In the genomic region with DNA sequence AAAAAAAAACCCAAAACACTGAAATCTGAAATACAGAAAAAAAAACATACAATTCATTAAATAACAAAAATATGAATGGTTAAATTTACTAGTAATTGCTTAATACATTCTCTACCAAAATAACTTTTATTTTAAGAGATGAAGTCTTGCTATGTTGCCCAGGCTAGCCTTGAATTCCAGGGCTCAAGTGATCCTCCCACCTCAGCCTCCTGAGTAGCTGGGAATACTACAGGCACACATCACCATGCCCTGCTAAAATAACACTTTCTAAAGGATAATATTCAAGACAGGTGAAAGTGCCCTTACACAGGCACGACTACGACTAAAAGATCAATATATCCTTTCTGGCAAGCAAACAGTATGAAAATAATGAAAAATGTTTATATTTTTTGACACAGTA, we compare ENCODE assay signal across 18 cellular contexts. TPM values are rescaled to one million over a fixed set of nuclear protein-coding genes. Genes with fewer than 3 reads are reported as not detected.
DNase-seq lines count a peak whose midpoint lies in the region; ATAC-seq, FAIRE-seq and TF ChIP-seq lines count a peak whose summit lies in the region.
"Had no signal": no experiment of that assay in that cellular context is flagged by ENCODE, and none has a peak within 500 bp of the region (broad histone marks: within the 10 kb centered on the region; RNA-seq: fewer than 3 reads in every experiment).

No MANE protein-coding gene starts in this region.

- peaks cover 18% of the 10 kb centered on the region for H3K36me3 Mint-ChIP-seq in activated CD4-positive, alpha-beta T cell treated with anti-CD3 and anti-CD28 coated beads, Interleukin-2, amount 10 ng/mL, durations not matched to agents 7 days and 5 days (ENCODE audit: low read depth)

- H3K36me3 ChIP-seq in RWPE2 (ENCODE audit: low read depth) (peaks cover 9% of the 10 kb centered on the region), small intestine (ENCODE audit: control insufficient read depth in 2 of 2, insufficient read depth in 2 of 2, low read length in 2 of 2) (no peaks in the 10 kb centered on the region)

- peak overlapping the region; percentile 13 for H3K27ac Mint-ChIP-seq in activated CD4-positive, alpha-beta T cell treated with anti-CD3 and anti-CD28 coated beads, Interleukin-2, amount 10 ng/mL, durations not matched to agents 7 days and 5 days

- WGBS in small intestine, 3 donors = 88 to 91% (median 89%) methylated on average over 2 of the region's 2 CpGs

- DNase-seq in activated CD4-positive, alpha-beta T cell treated with anti-CD3 and anti-CD28 coated beads, Interleukin-2, amount 10 ng/mL, durations not matched to agents 7 days and 5 days = no peak
- DNase-seq in activated CD4-positive, alpha-beta T cell treated with anti-CD3 and anti-CD28 coated beads for 48 hours = no peak
- no peak for DNase-seq in RWPE2 (ENCODE audit: low spot score)
- DNase-seq in epithelial cell of prostate (ENCODE audit: low read depth, low spot score) = no peak
- DNase-seq in small intestine = no peak
- DNase-seq: CD4-positive, alpha-beta memory T cell; DMS79 treated with DMSO at 0.1 percent for 48 hours; EL; GM23248; HCEC 1CT had no signal

- H3K4me1 Mint-ChIP-seq in activated CD4-positive, alpha-beta T cell treated with anti-CD3 and anti-CD28 coated beads, Interleukin-2, amount 10 ng/mL, durations not matched to agents 7 days and 5 days = peaks cover 37% of the 10 kb centered on the region

- H3K27ac ChIP-seq in RWPE2 (ENCODE audit: poor library complexity, severe bottlenecking) (peak overlapping the region; percentile 54), epithelial cell of prostate (peak overlapping the region; percentile 88), small intestine (ENCODE audit: low read depth in 1 of 2, low read length in 1 of 2) (peak overlapping the region in 1 of 2 donors; percentile 38)
- H3K27ac ChIP-seq: 22Rv1, BLaER1, KMS-11 had no signal

- H3K4me1 ChIP-seq in RWPE2 (ENCODE audit: insufficient read depth, poor library complexity, severe bottlenecking) = peaks cover 28% of the 10 kb centered on the region
- peaks cover under 1 to 4% of the 10 kb centered on the region in 2 donors for H3K4me1 ChIP-seq in small intestine (ENCODE audit: control insufficient read depth in 2 of 2, insufficient read depth in 1 of 2, low read depth in 1 of 2, low read length in 1 of 2)

- FAIRE-seq in small intestine (lab: Jason Lieb, UNC) = no peak
- FAIRE-seq: GM12878, H54 had no signal

- no peaks in the 10 kb centered on the region for H3K27me3 ChIP-seq in RWPE2 (ENCODE audit: insufficient read depth, poor library complexity, severe bottlenecking)
- H3K27me3 ChIP-seq in small intestine (ENCODE audit: control insufficient read depth in 2 of 2, insufficient read depth in 2 of 2, low read length in 2 of 2) = no peaks in the 10 kb centered on the region
- H3K27me3 ChIP-seq: BLaER1 had no signal

- H3K9me3 Mint-ChIP-seq in activated CD4-positive, alpha-beta T cell treated with anti-CD3 and anti-CD28 coated beads, Interleukin-2, amount 10 ng/mL, durations not matched to agents 7 days and 5 days = no peaks in the 10 kb centered on the region
- H3K9me3 Mint-ChIP-seq: CD4-positive, alpha-beta memory T cell had no signal

- TF ChIP-seq CTCF in RWPE2 (IDR thresholded peaks at IDR 0.05; ENCODE audit: poor library complexity, severe bottlenecking) = no peak

- H3K4me3 ChIP-seq in RWPE2 (ENCODE audit: severe bottlenecking) = no peak overlapping the region
- no peak overlapping the region for H3K4me3 ChIP-seq in small intestine (ENCODE audit: low read depth in 1 of 2, low read length in 2 of 2)
- H3K4me3 ChIP-seq: BLaER1, GM12878, GM23248 had no signal

- POLR2A ChIA-PET in activated CD4-positive, alpha-beta T cell treated with anti-CD3 and anti-CD28 coated beads, Interleukin-2, amount 10 ng/mL, durations not matched to agents 7 days and 5 days (lab: Charles Lee) = no interaction called here

- ATAC-seq in RWPE2 (ENCODE audit: low read depth) (no peak), HG02870 (IDR thresholded peaks at IDR 0.05; ENCODE audit: unreplicated experiment) (no peak), GM21515 (IDR thresholded peaks at IDR 0.05; ENCODE audit: unreplicated experiment) (no peak)
- ATAC-seq: GM12878 had no signal

- no peaks in the 10 kb centered on the region for H3K27me3 Mint-ChIP-seq in activated CD4-positive, alpha-beta T cell treated with anti-CD3 and anti-CD28 coated beads, Interleukin-2, amount 10 ng/mL, durations not matched to agents 7 days and 5 days
- H3K27me3 Mint-ChIP-seq: CD4-positive, alpha-beta memory T cell had no signal

- H3K4me3 Mint-ChIP-seq in activated CD4-positive, alpha-beta T cell treated with anti-CD3 and anti-CD28 coated beads, Interleukin-2, amount 10 ng/mL, durations not matched to agents 7 days and 5 days = no peak overlapping the region
- H3K4me3 Mint-ChIP-seq: CD14-positive monocyte had no signal

- H3K9me3 ChIP-seq in RWPE2 (ENCODE audit: severe bottlenecking) (no peaks in the 10 kb centered on the region), small intestine (ENCODE audit: control insufficient read depth, low read depth) (no peaks in the 10 kb centered on the region)

- CTCF ChIA-PET in activated CD4-positive, alpha-beta T cell treated with anti-CD3 and anti-CD28 coated beads, Interleukin-2, amount 10 ng/mL, durations not matched to agents 7 days and 5 days (lab: Charles Lee) = interaction anchor here (1.0 kb wide), 1 partner anchor 23 kb away, joined by 4 read pairs; no protein-coding TSS in a partner anchor

RNA-seq across cellular contexts. Expression of gene USP34, which starts 9.5 kb away (rescaled TPM):
- 10 to 100 TPM; 89.8 to 95.6 TPM for total RNA-seq in activated CD4-positive, alpha-beta T cell treated with anti-CD3 and anti-CD28 coated beads, Interleukin-2, amount 10 ng/mL, durations not matched to agents 7 days and 5 days
- polyA plus RNA-seq in small intestine = 10 to 100 TPM; 35.0 to 48.1 (median 40.5) TPM
